In genomic region chr3:34016925-34017592, GRCh38 we compare ENCODE assay signal across 11 cellular contexts.
DNase-seq lines count a peak whose midpoint lies in the region; ATAC-seq lines count a peak whose summit lies in the region.
"Had no signal": no experiment of that assay in that cellular context is flagged by ENCODE, and none has a peak within 500 bp of the region (broad histone marks: within the 10 kb centered on the region; RNA-seq: fewer than 3 reads in every experiment).

No MANE protein-coding gene starts in this region.

- WGBS in aorta, 2 donors, result 71 to 79% methylated on average over 6 of the region's 6 CpGs

- H3K4me3 Mint-ChIP-seq in CD4-positive, alpha-beta memory T cell, result peak overlapping the region; percentile 32 to 79 (median 64)
- no peak overlapping the region for H3K4me3 Mint-ChIP-seq in activated T-helper 1 cell treated with anti-CD3 and anti-CD28 coated beads, Interleukin-12 subunit alpha, Interleukin-12 subunit beta, Interleukin-2, Interleukin-4 antibody, amounts not matched to agents 30 ng/mL and 10 ng/mL and 1 ng/mL, durations not matched to agents 14 hours and 24 hours and 36 hours

- no peaks in the 10 kb centered on the region for H3K9me3 ChIP-seq in CD4-positive, alpha-beta memory T cell (ENCODE audit: control insufficient read depth in 1 of 2, low read length in 2 of 2)
- H3K9me3 ChIP-seq in aorta (ENCODE audit: control insufficient read depth, low read length), result no peaks in the 10 kb centered on the region
- H3K9me3 ChIP-seq: thoracic aorta had no signal

- peaks cover 0 to 2% of the 10 kb centered on the region in 2 donors for H3K27me3 Mint-ChIP-seq in CD4-positive, alpha-beta memory T cell
- H3K27me3 Mint-ChIP-seq in activated T-helper 1 cell treated with anti-CD3 and anti-CD28 coated beads, Interleukin-12 subunit alpha, Interleukin-12 subunit beta, Interleukin-2, Interleukin-4 antibody, amounts not matched to agents 30 ng/mL and 10 ng/mL and 1 ng/mL, durations not matched to agents 14 hours and 24 hours and 36 hours (ENCODE audit: insufficient read depth), result peaks cover 2% of the 10 kb centered on the region

- H3K4me1 Mint-ChIP-seq in CD4-positive, alpha-beta memory T cell, result peaks cover 17 to 34% (median 23%) of the 10 kb centered on the region in 4 donors
- peaks cover 12% of the 10 kb centered on the region for H3K4me1 Mint-ChIP-seq in activated T-helper 1 cell treated with anti-CD3 and anti-CD28 coated beads, Interleukin-12 subunit alpha, Interleukin-12 subunit beta, Interleukin-2, Interleukin-4 antibody, amounts not matched to agents 30 ng/mL and 10 ng/mL and 1 ng/mL, durations not matched to agents 14 hours and 24 hours and 36 hours (ENCODE audit: low read depth)

- H3K27ac Mint-ChIP-seq in CD4-positive, alpha-beta memory T cell, result peak overlapping the region; percentile 58 to 89 (median 77)
- peak overlapping the region; percentile 35 for H3K27ac Mint-ChIP-seq in activated T-helper 1 cell treated with anti-CD3 and anti-CD28 coated beads, Interleukin-12 subunit alpha, Interleukin-12 subunit beta, Interleukin-2, Interleukin-4 antibody, amounts not matched to agents 30 ng/mL and 10 ng/mL and 1 ng/mL, durations not matched to agents 14 hours and 24 hours and 36 hours

- H3K36me3 Mint-ChIP-seq in CD4-positive, alpha-beta memory T cell, result no peaks in the 10 kb centered on the region
- peaks cover 3% of the 10 kb centered on the region for H3K36me3 Mint-ChIP-seq in activated T-helper 1 cell treated with anti-CD3 and anti-CD28 coated beads, Interleukin-12 subunit alpha, Interleukin-12 subunit beta, Interleukin-2, Interleukin-4 antibody, amounts not matched to agents 30 ng/mL and 10 ng/mL and 1 ng/mL, durations not matched to agents 14 hours and 24 hours and 36 hours (ENCODE audit: low read depth)

- peak; percentile 58 for ATAC-seq in GM19043 (IDR thresholded peaks at IDR 0.05; ENCODE audit: low read depth, unreplicated experiment)
- ATAC-seq in aorta (ENCODE audit: low FRiP score), result no peak
- ATAC-seq: HCT116 had no signal

- H3K36me3 ChIP-seq in CD4-positive, alpha-beta memory T cell (ENCODE audit: insufficient read depth, low read length), result no peaks in the 10 kb centered on the region
- no peaks in the 10 kb centered on the region for H3K36me3 ChIP-seq in aorta (ENCODE audit: control insufficient read depth in 1 of 2, insufficient read depth in 2 of 2, low read length in 1 of 2)
- H3K36me3 ChIP-seq: thoracic aorta had no signal

- POLR2A ChIA-PET in CD4-positive, alpha-beta memory T cell (lab: Charles Lee; ENCODE audit: partially characterized antibody), result interaction anchor here (0.5 kb wide), 1 partner anchor 1107 kb away, joined by 3 read pairs; no protein-coding TSS in a partner anchor

- H3K4me1 ChIP-seq in CD4-positive, alpha-beta memory T cell (ENCODE audit: insufficient read depth, low read length), result peaks cover 26% of the 10 kb centered on the region
- H3K4me1 ChIP-seq in aorta (ENCODE audit: control insufficient read depth in 1 of 2, insufficient read depth in 2 of 2, low read length in 2 of 2), result peaks cover 2 to 3% of the 10 kb centered on the region in 2 donors

- H3K4me3 ChIP-seq in CD4-positive, alpha-beta memory T cell (ENCODE audit: low read length in 2 of 2), result no peak overlapping the region
- H3K4me3 ChIP-seq in aorta (ENCODE audit: low read length in 2 of 2), result no peak overlapping the region
- H3K4me3 ChIP-seq: thoracic aorta had no signal

- H3K9me3 Mint-ChIP-seq in CD4-positive, alpha-beta memory T cell, result no peaks in the 10 kb centered on the region
- H3K9me3 Mint-ChIP-seq in activated T-helper 1 cell treated with anti-CD3 and anti-CD28 coated beads, Interleukin-12 subunit alpha, Interleukin-12 subunit beta, Interleukin-2, Interleukin-4 antibody, amounts not matched to agents 30 ng/mL and 10 ng/mL and 1 ng/mL, durations not matched to agents 14 hours and 24 hours and 36 hours, result no peaks in the 10 kb centered on the region

- no peaks in the 10 kb centered on the region for H3K27me3 ChIP-seq in CD4-positive, alpha-beta memory T cell (ENCODE audit: insufficient read depth, low read length)
- H3K27me3 ChIP-seq in aorta (ENCODE audit: control insufficient read depth in 1 of 2, insufficient read depth in 2 of 2, low read length in 1 of 2), result no peaks in the 10 kb centered on the region

- intact Hi-C loops in CD4-positive, alpha-beta memory T cell (cut with micrococcal nuclease), result no loop called here
- intact Hi-C loops in activated T-helper 1 cell treated with anti-CD3 and anti-CD28 coated beads, Interleukin-12 subunit alpha, Interleukin-12 subunit beta, Interleukin-2, Interleukin-4 antibody, amounts not matched to agents 30 ng/mL and 10 ng/mL and 1 ng/mL, durations not matched to agents 14 hours and 24 hours and 36 hours (cut with micrococcal nuclease), result loop anchor here (5.0 kb wide), 1 partner anchor 135 kb away; no protein-coding TSS in a partner anchor
- intact Hi-C loops in cardiac septum (cut with DNase I), result no loop called here
- intact Hi-C loops in aorta (cut with DNase I), result no loop called here

- CTCF ChIA-PET in CD4-positive, alpha-beta memory T cell (lab: Charles Lee; ENCODE audit: partially characterized antibody), result interaction anchor here (0.5 to 1.3 kb wide), 2 partner anchors 13 to 96 kb away, joined by 3 to 4 read pairs; no protein-coding TSS in a partner anchor

- H3K27ac ChIP-seq in CD4-positive, alpha-beta memory T cell (ENCODE audit: low read depth, low read length), result no peak overlapping the region
- H3K27ac ChIP-seq in aorta (ENCODE audit: low read depth in 1 of 2, low read length in 2 of 2), result no peak overlapping the region
- H3K27ac ChIP-seq: thoracic aorta had no signal

- DNase-seq in CD4-positive, alpha-beta memory T cell, result peak in 4 of 5 donors; percentile 14 to 30 (median 24)
- DNase-seq in KG1 (lab: John Stamatoyannopoulos, UW), result peak; percentile 67
- DNase-seq in activated T-helper 1 cell treated with anti-CD3 and anti-CD28 coated beads, Interleukin-12 subunit alpha, Interleukin-12 subunit beta, Interleukin-2, Interleukin-4 antibody, amounts not matched to agents 30 ng/mL and 10 ng/mL and 1 ng/mL, durations not matched to agents 14 hours and 24 hours and 36 hours (ENCODE audit: low spot score), result peak; percentile 14
- DNase-seq in cardiac septum (ENCODE audit: low spot score), result no peak
- DNase-seq in superior temporal gyrus (ENCODE audit: extremely low spot score), result no peak
- no peak for DNase-seq in aorta
- no peak for DNase-seq in NCI-H2171 (lab: John Stamatoyannopoulos, UW)
- DNase-seq: mesenchymal stem cell had no signal

Comparison
In these comparisons a context has a peak if more than half of its experiments do, and no peak if none do; other contexts are left out.
1. DNase-seq: peak in CD4-positive, alpha-beta memory T cell (4 of 5), KG1 (single experiment) and activated T-helper 1 cell treated with anti-CD3 and anti-CD28 coated beads, Interleukin-12 subunit alpha, Interleukin-12 subunit beta, Interleukin-2, Interleukin-4 antibody, amounts not matched to agents 30 ng/mL and 10 ng/mL and 1 ng/mL, durations not matched to agents 14 hours and 24 hours and 36 hours (single experiment); none in cardiac septum (single experiment), superior temporal gyrus (single experiment), aorta (0 of 2) and NCI-H2171 (single experiment).